In the genomic region with DNA sequence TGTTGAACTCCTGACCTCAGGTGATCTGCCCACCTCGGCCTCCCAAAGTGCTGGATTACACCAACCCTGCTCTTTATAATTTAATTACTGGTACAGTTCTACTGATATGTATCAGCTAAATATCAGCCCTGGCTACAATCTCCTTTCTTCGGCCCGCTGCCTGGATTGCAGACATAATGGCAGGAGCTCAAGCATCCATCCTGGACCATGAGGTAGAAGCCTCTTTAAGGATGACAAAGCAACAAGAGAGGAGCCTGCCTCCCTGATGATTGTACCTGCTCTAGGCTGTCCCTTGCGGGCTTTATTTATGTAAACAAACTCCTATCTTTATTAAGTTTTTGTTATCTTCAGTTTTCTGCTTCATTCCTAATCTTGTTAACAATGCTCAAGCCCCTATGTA, we compare ENCODE assay signal across 16 cellular contexts. TPM values are rescaled to one million over a fixed set of nuclear protein-coding genes. Genes with fewer than 3 reads are reported as not detected.
DNase-seq lines count a peak whose midpoint lies in the region; ATAC-seq and TF ChIP-seq lines count a peak whose summit lies in the region.
"Had no signal": no experiment of that assay in that cellular context is flagged by ENCODE, and none has a peak within 500 bp of the region (broad histone marks: within the 10 kb centered on the region; RNA-seq: fewer than 3 reads in every experiment).

No MANE protein-coding gene starts in this region.

- no peak for DNase-seq in stimulated activated naive CD8-positive, alpha-beta T cell treated with anti-CD3 and anti-CD28 coated beads, Interleukin-15, Interleukin-2, amounts not matched to agents 100 U/mL and 50 U/mL, for 24 hours
- DNase-seq in central memory CD8-positive, alpha-beta T cell (ENCODE audit: low spot score in 2 of 2): no peak
- peak; percentile 14 for DNase-seq in posterior vena cava (ENCODE audit: low spot score)
- no peak for DNase-seq in activated effector memory CD4-positive, alpha-beta T cell treated with anti-CD3 and anti-CD28 coated beads, Interleukin-2, amount 50 U/mL, for 16 hours
- no peak for DNase-seq in activated CD4-positive, alpha-beta memory T cell treated with anti-CD3 and anti-CD28 coated beads, Interleukin-2, amount 10 ng/mL, durations not matched to agents 7 days and 5 days
- no peak for DNase-seq in colonic mucosa
- DNase-seq: CD8-positive, alpha-beta T cell; DMS 273 treated with DMSO at 0.1 percent for 48 hours; GOT3; H7; HFFc6 had no signal

- no peaks in the 10 kb centered on the region for H3K27me3 ChIP-seq in colonic mucosa
- H3K27me3 ChIP-seq: BLaER1 had no signal

- H3K4me3 ChIP-seq in colonic mucosa: no peak overlapping the region
- H3K4me3 ChIP-seq: BLaER1 had no signal

- no peaks in the 10 kb centered on the region for H3K27me3 Mint-ChIP-seq in stimulated activated naive CD8-positive, alpha-beta T cell treated with anti-CD3 and anti-CD28 coated beads, Interleukin-15, Interleukin-2, amounts not matched to agents 100 ng/mL and 50 ng/mL, for 24 hours
- H3K27me3 Mint-ChIP-seq in central memory CD8-positive, alpha-beta T cell: no peaks in the 10 kb centered on the region
- H3K27me3 Mint-ChIP-seq in activated CD4-positive, alpha-beta memory T cell treated with anti-CD3 and anti-CD28 coated beads, Interleukin-2, amount 10 ng/mL, durations not matched to agents 7 days and 5 days: peaks cover 7% of the 10 kb centered on the region

- H3K4me1 ChIP-seq in colonic mucosa: no peaks in the 10 kb centered on the region

- peak overlapping the region; percentile 68 for H3K27ac Mint-ChIP-seq in stimulated activated naive CD8-positive, alpha-beta T cell treated with anti-CD3 and anti-CD28 coated beads, Interleukin-15, Interleukin-2, amounts not matched to agents 100 ng/mL and 50 ng/mL, for 24 hours
- peak overlapping the region; percentile 27 for H3K27ac Mint-ChIP-seq in central memory CD8-positive, alpha-beta T cell (ENCODE audit: low read depth)
- no peak overlapping the region for H3K27ac Mint-ChIP-seq in activated CD4-positive, alpha-beta memory T cell treated with anti-CD3 and anti-CD28 coated beads, Interleukin-2, amount 10 ng/mL, durations not matched to agents 7 days and 5 days
- H3K27ac Mint-ChIP-seq: CD8-positive, alpha-beta T cell; HFFc6 had no signal

- no peaks in the 10 kb centered on the region for H3K9me3 ChIP-seq in colonic mucosa
- H3K9me3 ChIP-seq: BLaER1 had no signal

- no peak overlapping the region for H3K9ac ChIP-seq in colonic mucosa (ENCODE audit: low read depth in 2 of 2, low read length in 2 of 2)
- H3K9ac ChIP-seq: BLaER1 had no signal

- intact Hi-C loops in posterior vena cava (cut with DNase I): no loop called here
- intact Hi-C loops in colonic mucosa (cut with DNase I): no loop called here

- peaks cover 18% of the 10 kb centered on the region for H3K4me1 Mint-ChIP-seq in stimulated activated naive CD8-positive, alpha-beta T cell treated with anti-CD3 and anti-CD28 coated beads, Interleukin-15, Interleukin-2, amounts not matched to agents 100 ng/mL and 50 ng/mL, for 24 hours (ENCODE audit: low read depth)
- H3K4me1 Mint-ChIP-seq in central memory CD8-positive, alpha-beta T cell: no peaks in the 10 kb centered on the region
- H3K4me1 Mint-ChIP-seq in activated CD4-positive, alpha-beta memory T cell treated with anti-CD3 and anti-CD28 coated beads, Interleukin-2, amount 10 ng/mL, durations not matched to agents 7 days and 5 days: peaks cover 13% of the 10 kb centered on the region

- no peaks in the 10 kb centered on the region for H3K36me3 ChIP-seq in colonic mucosa
- H3K36me3 ChIP-seq: BLaER1 had no signal

- CTCF ChIA-PET in activated CD4-positive, alpha-beta memory T cell treated with anti-CD3 and anti-CD28 coated beads, Interleukin-2, amount 10 ng/mL, durations not matched to agents 7 days and 5 days (lab: Charles Lee): interaction anchor here (1.5 kb wide), 1 partner anchor 40 kb away, joined by 4 read pairs; no protein-coding TSS in a partner anchor

- no peak for ATAC-seq in stimulated activated naive CD8-positive, alpha-beta T cell treated with anti-CD3 and anti-CD28 coated beads, Interleukin-15, Interleukin-2, amounts not matched to agents 100 U/mL and 50 U/mL, for 24 hours
- ATAC-seq in central memory CD8-positive, alpha-beta T cell (replicated peaks; ENCODE audit: extremely low read depth, poor library complexity, severe bottlenecking): no peak
- ATAC-seq: CD8-positive, alpha-beta T cell; HCT116 had no signal

- no peak overlapping the region for H3K27ac ChIP-seq in colonic mucosa
- H3K27ac ChIP-seq: 22Rv1, BLaER1, HL-60 had no signal

- H3K36me3 Mint-ChIP-seq in stimulated activated naive CD8-positive, alpha-beta T cell treated with anti-CD3 and anti-CD28 coated beads, Interleukin-15, Interleukin-2, amounts not matched to agents 100 ng/mL and 50 ng/mL, for 24 hours (ENCODE audit: low read depth): no peaks in the 10 kb centered on the region
- H3K36me3 Mint-ChIP-seq in central memory CD8-positive, alpha-beta T cell (ENCODE audit: insufficient read depth): peaks cover 1% of the 10 kb centered on the region
- H3K36me3 Mint-ChIP-seq in activated CD4-positive, alpha-beta memory T cell treated with anti-CD3 and anti-CD28 coated beads, Interleukin-2, amount 10 ng/mL, durations not matched to agents 7 days and 5 days (ENCODE audit: low read depth): no peaks in the 10 kb centered on the region
- H3K36me3 Mint-ChIP-seq: CD8-positive, alpha-beta T cell had no signal

- no peak overlapping the region for H3K4me3 Mint-ChIP-seq in stimulated activated naive CD8-positive, alpha-beta T cell treated with anti-CD3 and anti-CD28 coated beads, Interleukin-15, Interleukin-2, amounts not matched to agents 100 ng/mL and 50 ng/mL, for 24 hours
- no peak overlapping the region for H3K4me3 Mint-ChIP-seq in central memory CD8-positive, alpha-beta T cell
- H3K4me3 Mint-ChIP-seq in activated CD4-positive, alpha-beta memory T cell treated with anti-CD3 and anti-CD28 coated beads, Interleukin-2, amount 10 ng/mL, durations not matched to agents 7 days and 5 days: no peak overlapping the region
- H3K4me3 Mint-ChIP-seq: CD8-positive, alpha-beta T cell; HFFc6 had no signal

- H3K9me3 Mint-ChIP-seq in stimulated activated naive CD8-positive, alpha-beta T cell treated with anti-CD3 and anti-CD28 coated beads, Interleukin-15, Interleukin-2, amounts not matched to agents 100 ng/mL and 50 ng/mL, for 24 hours: no peaks in the 10 kb centered on the region
- no peaks in the 10 kb centered on the region for H3K9me3 Mint-ChIP-seq in central memory CD8-positive, alpha-beta T cell
- no peaks in the 10 kb centered on the region for H3K9me3 Mint-ChIP-seq in activated CD4-positive, alpha-beta memory T cell treated with anti-CD3 and anti-CD28 coated beads, Interleukin-2, amount 10 ng/mL, durations not matched to agents 7 days and 5 days
- H3K9me3 Mint-ChIP-seq: CD8-positive, alpha-beta T cell; HFFc6 had no signal

- no peak for TF ChIP-seq CTCF in colonic mucosa (IDR thresholded peaks at IDR 0.05)

- POLR2A ChIA-PET in activated CD4-positive, alpha-beta memory T cell treated with anti-CD3 and anti-CD28 coated beads, Interleukin-2, amount 10 ng/mL, durations not matched to agents 7 days and 5 days (lab: Charles Lee): no interaction called here

RNA-seq across cellular contexts. Expression of gene PSAP, which starts 5.6 kb away (rescaled TPM):
- 1,000 to 10,000 TPM in 1 of 2 donors, 100 to 1,000 TPM in 1; 787 to 1,159 TPM for total RNA-seq in posterior vena cava
- total RNA-seq in activated CD4-positive, alpha-beta memory T cell treated with anti-CD3 and anti-CD28 coated beads, Interleukin-2, amount 10 ng/mL, durations not matched to agents 7 days and 5 days: 100 to 1,000 TPM; 176 to 178 TPM
- total RNA-seq in colonic mucosa: 100 to 1,000 TPM; 363 to 629 TPM
